Comparison of ENCODE assay signal across 10 cellular contexts in genomic region chr17:40596261-40596919, GRCh38. TPM values are rescaled to one million over a fixed set of nuclear protein-coding genes. Genes with fewer than 3 reads are reported as not detected.
A peak's percentile ranks its signal among the peaks of the same experiment; 100 is the strongest.
DNase-seq lines count a peak whose midpoint lies in the region; ATAC-seq lines count a peak whose summit lies in the region.
"Had no signal": no experiment of that assay in that cellular context is flagged by ENCODE, and none has a peak within 500 bp of the region (broad histone marks: within the 10 kb centered on the region; RNA-seq: fewer than 3 reads in every experiment).

No MANE protein-coding gene starts in this region.

- ATAC-seq in HG03520 (IDR thresholded peaks at IDR 0.05; ENCODE audit: unreplicated experiment) (no peak), GM19328 (IDR thresholded peaks at IDR 0.05; ENCODE audit: unreplicated experiment) (no peak)

- H3K9me3 ChIP-seq in effector memory CD4-positive, alpha-beta T cell (ENCODE audit: control insufficient read depth, low read length), result no peaks in the 10 kb centered on the region

- H3K36me3 ChIP-seq in effector memory CD4-positive, alpha-beta T cell (ENCODE audit: control insufficient read depth, insufficient read depth, low read length), result no peaks in the 10 kb centered on the region

- H3K4me1 ChIP-seq in effector memory CD4-positive, alpha-beta T cell (ENCODE audit: control insufficient read depth, insufficient read depth, low read length, poor library complexity, severe bottlenecking), result peaks cover 55% of the 10 kb centered on the region

- H3K27ac ChIP-seq in effector memory CD4-positive, alpha-beta T cell (ENCODE audit: insufficient read depth, low read length, poor library complexity, severe bottlenecking), result peak overlapping the region; percentile 99

- H3K27me3 ChIP-seq in effector memory CD4-positive, alpha-beta T cell (replicated peaks; ENCODE audit: control insufficient read depth, insufficient read depth, low read length, poor library complexity, severe bottlenecking), result no peaks in the 10 kb centered on the region

- no peak overlapping the region for H3K4me3 ChIP-seq in effector memory CD4-positive, alpha-beta T cell (ENCODE audit: insufficient read depth, low read depth, low read length, poor library complexity, severe bottlenecking)

- peak in 4 of 6 experiments; percentile 37 to 69 (median 50) for DNase-seq in stimulated activated naive CD4-positive, alpha-beta T cell (lab: John Stamatoyannopoulos, UW)
- no peak for DNase-seq in stimulated activated naive CD4-positive, alpha-beta T cell treated with Interleukin-2 at 50 U/mL for 16 hours (lab: John Stamatoyannopoulos, UW)
- DNase-seq in NOMO-1 treated with dmso at 0.1 percent for 144 hours (lab: John Stamatoyannopoulos, UW; ENCODE audit: unreplicated experiment), result peak; percentile 64
- DNase-seq in effector memory CD4-positive, alpha-beta T cell, result no peak
- no peak for DNase-seq in occipital lobe (lab: John Stamatoyannopoulos, UW)
- DNase-seq in COLO668 (lab: John Stamatoyannopoulos, UW; ENCODE audit: unreplicated experiment), result no peak

RNA-seq across cellular contexts. Expression of gene CCR7, which starts 31.1 kb away (rescaled TPM):
- not detected for total RNA-seq in occipital lobe
- total RNA-seq: epithelial cell of proximal tubule, pulmonary artery endothelial cell had no signal

RNA-seq across cellular contexts. Expression of gene SMARCE1, which starts 51.2 kb away (rescaled TPM):
- total RNA-seq in occipital lobe, result 109 TPM

Comparison
In these comparisons a context has a peak if more than half of its experiments do, and no peak if none do; other contexts are left out.
1. DNase-seq: peak in stimulated activated naive CD4-positive, alpha-beta T cell (4 of 6) and NOMO-1 treated with dmso at 0.1 percent for 144 hours (single experiment); none in stimulated activated naive CD4-positive, alpha-beta T cell treated with Interleukin-2 at 50 U/mL for 16 hours (single experiment), effector memory CD4-positive, alpha-beta T cell (0 of 3), occipital lobe (single experiment) and COLO668 (single experiment).